9 cellular contexts compared by ENCODE assay signal in the genomic region with DNA sequence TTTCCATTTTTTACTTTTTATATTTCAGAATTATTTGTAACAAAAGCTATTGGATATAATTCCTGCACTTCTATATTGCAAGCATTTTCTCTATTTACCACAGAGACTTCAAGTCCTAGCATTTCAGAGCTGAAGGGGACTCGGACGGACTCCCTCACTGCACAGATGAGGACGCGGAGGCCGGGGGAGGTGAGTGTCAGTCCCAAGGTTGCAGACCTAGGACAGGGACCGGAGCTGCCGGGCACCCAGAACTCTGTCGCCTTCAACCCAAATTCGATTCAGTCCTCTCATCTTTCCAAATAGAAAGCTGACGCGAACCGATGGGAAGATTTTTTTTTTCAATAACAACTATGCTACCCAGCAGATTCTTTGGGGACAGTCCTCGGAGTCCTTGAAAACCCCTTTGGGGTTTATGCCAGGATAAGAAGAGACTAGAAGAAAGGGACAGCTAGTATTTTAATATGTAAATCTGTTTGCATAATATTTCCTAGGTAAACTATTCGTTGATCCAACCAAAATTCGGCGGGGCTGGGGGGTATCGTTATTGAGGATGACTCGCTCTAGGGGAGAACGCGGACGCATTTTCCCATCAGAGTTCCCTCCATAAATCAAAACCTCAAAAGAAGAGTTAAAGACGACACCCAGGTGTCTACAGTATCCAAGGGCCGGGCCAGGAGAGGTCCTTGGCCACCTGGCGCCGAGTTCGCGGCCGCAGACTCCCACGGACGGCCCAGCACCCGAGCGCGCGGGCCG. TPM values are rescaled to one million over a fixed set of nuclear protein-coding genes. Genes with fewer than 3 reads are reported as not detected.
DNase-seq lines count a peak whose midpoint lies in the region; ATAC-seq and TF ChIP-seq lines count a peak whose summit lies in the region.
"Had no signal": no experiment of that assay in that cellular context is flagged by ENCODE, and none has a peak within 500 bp of the region (broad histone marks: within the 10 kb centered on the region; RNA-seq: fewer than 3 reads in every experiment).

No MANE protein-coding gene starts in this region.

- H3K4me1 ChIP-seq in trophoblast cell (ENCODE audit: control insufficient read depth in 1 of 2, insufficient read depth in 2 of 2, low read length in 2 of 2) = peaks cover 8 to 11% of the 10 kb centered on the region in 2 experiments

- no peak for ATAC-seq in GM18909 (IDR thresholded peaks at IDR 0.05; ENCODE audit: poor library complexity, unreplicated experiment)

- no peak overlapping the region for H3K18ac ChIP-seq in trophoblast cell (ENCODE audit: low read length)

- no peaks in the 10 kb centered on the region for H3K79me1 ChIP-seq in trophoblast cell (ENCODE audit: low read length)

- H3K14ac ChIP-seq in trophoblast cell (ENCODE audit: low read length) = no peak overlapping the region

- H3K4ac ChIP-seq in trophoblast cell (ENCODE audit: low read depth, low read length) = no peak overlapping the region

- no peaks in the 10 kb centered on the region for H3K36me3 ChIP-seq in trophoblast cell (ENCODE audit: control insufficient read depth in 1 of 2, insufficient read depth in 2 of 2, low read length in 2 of 2)

- peak overlapping the region; percentile 73 for H3K4me2 ChIP-seq in trophoblast cell (ENCODE audit: low read length)

- peak; percentile 36 for DNase-seq in GM10266 (ENCODE audit: extremely low spot score)
- peak; percentile 33 for DNase-seq in MV-4-11 (lab: John Stamatoyannopoulos, UW)
- no peak for DNase-seq in epithelial cell of proximal tubule (ENCODE audit: low read depth)
- DNase-seq in trophoblast cell = no peak
- DNase-seq in DMS153 (lab: John Stamatoyannopoulos, UW) = no peak
- DNase-seq in hepatic stellate cell (ENCODE audit: low spot score) = no peak
- DNase-seq in activated CD4-positive, alpha-beta T cell treated with anti-CD3 and anti-CD28 coated beads, Interleukin-2, amount 50 U/mL, for 4 hours = no peak

- no peak overlapping the region for H2BK5ac ChIP-seq in trophoblast cell (ENCODE audit: low read depth, low read length, poor library complexity)

- no peak overlapping the region for H2BK120ac ChIP-seq in trophoblast cell (ENCODE audit: insufficient read depth, low read length, poor library complexity)

- H2AK5ac ChIP-seq in trophoblast cell (ENCODE audit: low read length) = no peak overlapping the region

- no peaks in the 10 kb centered on the region for H3K79me2 ChIP-seq in trophoblast cell (ENCODE audit: control insufficient read depth, insufficient read depth, low read length, poor library complexity)

- no peak overlapping the region for H4K8ac ChIP-seq in trophoblast cell (ENCODE audit: low read depth, low read length)

- no CpG with 5 or more reads among the region's 35 CpGs for WGBS in trophoblast cell (ENCODE audit: extremely low coverage, insufficient coverage, insufficient read length)

- no peak overlapping the region for H4K91ac ChIP-seq in trophoblast cell (ENCODE audit: low read depth, low read length)

- peaks cover 2% of the 10 kb centered on the region for H3K9me3 ChIP-seq in trophoblast cell (ENCODE audit: insufficient read depth, low read depth, low read length)

- no peak overlapping the region for H3K9ac ChIP-seq in trophoblast cell (ENCODE audit: low read length)

- no peak overlapping the region for H4K12ac ChIP-seq in trophoblast cell (ENCODE audit: low read depth, low read length)

- no peak overlapping the region for H2BK12ac ChIP-seq in trophoblast cell (ENCODE audit: low read length)

- H2AFZ ChIP-seq in trophoblast cell (ENCODE audit: insufficient read depth, low read length, poor library complexity) = peak overlapping the region; percentile 3

- H3K23ac ChIP-seq in trophoblast cell (ENCODE audit: low read length) = no peak overlapping the region

- TF ChIP-seq CTCF in GM10266 (IDR thresholded peaks at IDR 0.05; ENCODE audit: control insufficient read depth, insufficient read depth, low read depth, missing control alignments) (no peak), epithelial cell of proximal tubule (conservative IDR thresholded peaks at IDR 0.05; ENCODE audit: low read depth, low read length) (no peak)

- H3K4me3 ChIP-seq in epithelial cell of proximal tubule (ENCODE audit: low read depth, low read length) (peak overlapping the region; percentile 43), trophoblast cell (ENCODE audit: low read depth, low read length) (no peak overlapping the region)

- H3K27ac ChIP-seq in trophoblast cell (ENCODE audit: low read depth, low read length) = no peak overlapping the region

- H3K27me3 ChIP-seq in trophoblast cell (ENCODE audit: insufficient read depth, low read length) = peaks cover 28% of the 10 kb centered on the region

RNA-seq across cellular contexts. Expression of gene FLT3, which starts 0.8 kb away (rescaled TPM):
- 0.14 and 0.58 TPM in 2 replicates for total RNA-seq in epithelial cell of proximal tubule
- polyA plus RNA-seq in trophoblast cell (2013) = 0.01 and 0.03 TPM in 2 replicates
- total RNA-seq: LHCN-M2 had no signal

RNA-seq across cellular contexts. Expression of gene PAN3, which starts 38.8 kb away (rescaled TPM):
- total RNA-seq in epithelial cell of proximal tubule = 15.0 and 15.5 TPM in 2 replicates
- polyA plus RNA-seq in trophoblast cell (2013) = 12.3 and 12.6 TPM in 2 replicates

Comparison
In these comparisons a context has a peak if more than half of its experiments do, and no peak if none do; other contexts are left out.
1. DNase-seq: peak in GM10266 (single experiment) and MV-4-11 (single experiment); none in epithelial cell of proximal tubule (single experiment), trophoblast cell (0 of 2), DMS153 (single experiment), hepatic stellate cell (single experiment) and activated CD4-positive, alpha-beta T cell treated with anti-CD3 and anti-CD28 coated beads, Interleukin-2, amount 50 U/mL, for 4 hours (0 of 2).